In genomic region chr3:71690222-71690821, GRCh38 we compare ENCODE assay signal across 10 cellular contexts. TPM values are rescaled to one million over a fixed set of nuclear protein-coding genes. Genes with fewer than 3 reads are reported as not detected.
DNase-seq lines count a peak whose midpoint lies in the region; ATAC-seq and TF ChIP-seq lines count a peak whose summit lies in the region.
"Had no signal": no experiment of that assay in that cellular context is flagged by ENCODE, and none has a peak within 500 bp of the region (broad histone marks: within the 10 kb centered on the region; RNA-seq: fewer than 3 reads in every experiment).

No MANE protein-coding gene starts in this region.

- H3K27me3 ChIP-seq in iPS-20b (ENCODE audit: insufficient read depth, low read length) (no peaks in the 10 kb centered on the region), thyroid gland (no peaks in the 10 kb centered on the region)

- POLR2A ChIA-PET in MCF 10A (lab: Yijun Ruan, JAX): interaction anchor here (0.8 to 1.9 kb wide), 8 partner anchors 9 to 1307 kb away, joined by 3 to 8 read pairs (median 4); no protein-coding TSS in a partner anchor
- POLR2A ChIA-PET in T-cell (lab: Charles Lee): interaction anchor here in 1 of 2 donors (0.7 kb wide), 1 partner anchor 64 kb away, joined by 6 read pairs; no protein-coding TSS in a partner anchor

- ATAC-seq in GM18498 (IDR thresholded peaks at IDR 0.05; ENCODE audit: unreplicated experiment): no peak
- ATAC-seq in T-cell (replicated peaks in 1 of 4): no peak
- ATAC-seq: GM12878 had no signal

- no peak for TF ChIP-seq POLR2A in thyroid gland (IDR thresholded peaks at IDR 0.05)

- TF ChIP-seq CTCF in MCF 10A (IDR thresholded peaks at IDR 0.05; ENCODE audit: unreplicated experiment) (no peak), thyroid gland (IDR thresholded peaks at IDR 0.05) (no peak)

- H3K4me1 ChIP-seq in iPS-20b (ENCODE audit: insufficient read depth, low read length) (peaks cover 38% of the 10 kb centered on the region), thyroid gland (peaks cover 43 to 64% of the 10 kb centered on the region in 2 donors)

- no peak overlapping the region for H3K27ac ChIP-seq in iPS-20b (ENCODE audit: low read length)
- peak overlapping the region; percentile 61 to 95 (median 71) for H3K27ac ChIP-seq in thyroid gland

- peak overlapping the region; percentile 64 for H3K27ac Mint-ChIP-seq in MCF 10A (ENCODE audit: low read depth, unreplicated experiment)
- H3K27ac Mint-ChIP-seq in T-cell: no peak overlapping the region

- H3K4me3 ChIP-seq in iPS-20b (ENCODE audit: low read length) (peak overlapping the region; percentile 41; the same call in 1 of the 2 replicates), thyroid gland (replicated peaks in 1 of 3) (no peak overlapping the region)
- H3K4me3 ChIP-seq: GM12878 had no signal

- BruUV-seq in MCF 10A (replicated peaks; lab: Mats Ljungman, UMichigan): no TSS peak

- peaks cover 12% of the 10 kb centered on the region for H3K4me1 Mint-ChIP-seq in MCF 10A (ENCODE audit: insufficient read depth, unreplicated experiment)
- H3K4me1 Mint-ChIP-seq in T-cell: peaks cover 12 to 24% (median 13%) of the 10 kb centered on the region in 3 donors

- H3K36me3 ChIP-seq in iPS-20b (ENCODE audit: insufficient read depth, low read depth, low read length): no peaks in the 10 kb centered on the region
- H3K36me3 ChIP-seq in thyroid gland: no peaks in the 10 kb centered on the region

- H3K4me3 Mint-ChIP-seq in MCF 10A (ENCODE audit: unreplicated experiment): peak overlapping the region; percentile 8
- H3K4me3 Mint-ChIP-seq in T-cell: no peak overlapping the region
- H3K4me3 Mint-ChIP-seq: nephron had no signal

- peak; percentile 40 for DNase-seq in HT1080 (ENCODE audit: low read depth)
- DNase-seq in MCF 10A (ENCODE audit: unreplicated experiment): peak; percentile 81
- DNase-seq in thyroid gland: peak; percentile 59 to 62
- DNase-seq in ureter (ENCODE audit: low spot score): no peak
- no peak for DNase-seq in T-cell
- DNase-seq: T-helper 1 cell had no signal

- H3K27me3 Mint-ChIP-seq in MCF 10A (ENCODE audit: insufficient read depth, unreplicated experiment) (no peaks in the 10 kb centered on the region), T-cell (no peaks in the 10 kb centered on the region)

- intact Hi-C loops in MCF 10A (cut with micrococcal nuclease) (no loop called here), thyroid gland (cut with DNase I) (no loop called here)

- no peaks in the 10 kb centered on the region for H3K9me3 ChIP-seq in iPS-20b (ENCODE audit: insufficient read depth, low read depth, low read length)
- H3K9me3 ChIP-seq in thyroid gland: no peaks in the 10 kb centered on the region

- CTCF ChIA-PET in MCF 10A (lab: Yijun Ruan, JAX) (interaction anchor here (0.6 to 3.0 kb wide), 4 partner anchors 21 to 796 kb away, joined by 3 to 11 read pairs (median 3); no protein-coding TSS in a partner anchor), T-cell (lab: Charles Lee) (no interaction called here)

- WGBS in thyroid gland, 2 donors: 12 to 18% methylated on average over 4 of the region's 4 CpGs

- H3K36me3 Mint-ChIP-seq in MCF 10A (ENCODE audit: insufficient read depth, unreplicated experiment) (no peaks in the 10 kb centered on the region), T-cell (peaks cover 60% of the 10 kb centered on the region)

- H3K9ac ChIP-seq in iPS-20b (ENCODE audit: low read depth, low read length): peak overlapping the region; percentile 36; the same call in 1 of the 2 replicates

- H3K9me3 Mint-ChIP-seq in MCF 10A (ENCODE audit: unreplicated experiment): no peaks in the 10 kb centered on the region
- H3K9me3 Mint-ChIP-seq in T-cell: no peaks in the 10 kb centered on the region
- H3K9me3 Mint-ChIP-seq: nephron had no signal

RNA-seq across cellular contexts. Expression of gene EIF4E3, which starts 34.9 kb away (rescaled TPM):
- 0.37 and 0.63 TPM in 2 replicates for total RNA-seq in HT1080 (2014; rRNA removed; shearing (Covaris generic))
- polyA plus RNA-seq in HT1080 (2015; cell fraction: cytosol; rRNA removed): 5.1 and 6.3 TPM in 2 replicates
- polyA plus RNA-seq in HT1080 (2015; cell fraction: nucleus; rRNA removed): 1.4 and 2.6 TPM in 2 replicates
- total RNA-seq in MCF 10A (2022) (4.3 and 7.6 TPM in 2 replicates), thyroid gland (10 to 100 TPM; 18.4 to 26.6 (median 26.0) TPM), ureter (33.2 TPM), T-cell (10 to 100 TPM; 32.3 to 62.5 (median 58.6) TPM)

Comparison
In these comparisons a context has a peak if more than half of its experiments do, and no peak if none do; other contexts are left out.
1. DNase-seq: peak in HT1080 (single experiment), MCF 10A (single experiment) and thyroid gland (2 of 2); none in ureter (single experiment) and T-cell (0 of 34).